ENCODE assay signal across 12 cellular contexts in the genomic region with DNA sequence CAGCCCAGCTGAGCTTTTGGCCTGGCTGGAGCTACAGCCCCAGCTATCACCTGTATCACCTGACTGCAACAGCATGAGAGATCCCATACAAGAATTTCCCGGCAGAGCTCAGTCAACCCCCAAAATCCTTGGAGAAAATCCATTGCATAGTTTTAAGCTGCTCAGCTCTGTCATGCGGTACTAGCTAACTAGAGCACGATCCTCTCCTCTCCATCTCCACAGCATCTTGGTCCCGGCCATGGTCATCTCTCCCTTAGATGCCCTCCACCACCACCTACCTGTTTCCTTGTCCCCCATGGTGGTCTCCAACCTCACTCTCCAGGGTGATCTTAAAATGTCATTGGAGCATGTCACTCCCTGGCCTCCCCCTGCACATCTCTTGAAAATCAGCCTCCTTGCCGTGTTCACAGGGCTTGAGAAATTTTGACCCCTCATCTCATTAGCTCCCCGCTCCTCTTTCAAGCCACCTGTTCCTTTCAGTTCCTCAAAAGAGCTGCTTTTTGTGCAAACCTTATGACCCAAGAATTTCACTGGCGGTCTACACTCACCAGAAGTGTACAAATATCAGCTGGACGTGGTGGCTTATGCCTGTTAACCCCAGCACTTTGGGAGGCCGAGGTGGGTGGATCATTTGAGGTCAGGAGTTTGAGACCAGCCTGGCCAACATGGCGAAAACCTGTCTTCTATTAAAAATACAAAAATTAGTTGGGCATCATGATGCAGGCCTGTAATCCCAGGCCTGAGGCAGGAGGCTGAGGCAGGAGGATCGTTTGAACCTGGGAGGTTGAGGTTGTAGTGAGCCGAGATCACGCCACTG. TPM values are rescaled to one million over a fixed set of nuclear protein-coding genes. Genes with fewer than 3 reads are reported as not detected.
DNase-seq lines count a peak whose midpoint lies in the region; ATAC-seq and TF ChIP-seq lines count a peak whose summit lies in the region.
"Had no signal": no experiment of that assay in that cellular context is flagged by ENCODE, and none has a peak within 500 bp of the region (broad histone marks: within the 10 kb centered on the region; RNA-seq: fewer than 3 reads in every experiment).

No MANE protein-coding gene starts in this region.

- BruUV-seq in PC-9 (replicated peaks; lab: Mats Ljungman, UMichigan) = no TSS peak

- no peak for TF ChIP-seq POLR2A in GM18505 (IDR thresholded peaks at IDR 0.05; ENCODE audit: borderline replicate concordance, extremely low read depth, insufficient read depth, insufficient read length)

- H3K27me3 ChIP-seq in PC-9 (ENCODE audit: insufficient read depth, low read depth) = no peaks in the 10 kb centered on the region

- peak overlapping the region; percentile 97 for H3K27ac Mint-ChIP-seq in activated B cell treated with CpG ODN at 0.5 μM for 24 hours
- H3K27ac Mint-ChIP-seq: stimulated activated naive CD8-positive, alpha-beta T cell treated with anti-CD3 and anti-CD28 coated beads, Interleukin-15, Interleukin-2, amounts not matched to agents 100 ng/mL and 50 ng/mL, for 24 hours had no signal

- H3K36me3 ChIP-seq in PC-9 (ENCODE audit: low read depth) = no peaks in the 10 kb centered on the region

- no peak overlapping the region for H3K4me2 ChIP-seq in PC-9

- CTCF ChIA-PET in activated B cell treated with CpG ODN at 0.5 μM for 24 hours (lab: Charles Lee) (interaction anchor here (0.9 to 2.9 kb wide), 4 partner anchors 8 to 61 kb away, joined by 3 to 12 read pairs (median 4); a partner anchor contains a TSS), PC-9 (lab: Charles Lee) (no interaction called here)

- H3K36me3 Mint-ChIP-seq in activated B cell treated with CpG ODN at 0.5 μM for 24 hours (ENCODE audit: low read depth) = no peaks in the 10 kb centered on the region

- no peak overlapping the region for H3K4me3 ChIP-seq in PC-9
- H3K4me3 ChIP-seq: lung had no signal

- no peaks in the 10 kb centered on the region for H3K9me3 ChIP-seq in PC-9 (ENCODE audit: insufficient read depth, low read depth)

- H4K20me1 ChIP-seq in PC-9 (ENCODE audit: insufficient read depth) = no peaks in the 10 kb centered on the region

- peaks cover 53% of the 10 kb centered on the region for H3K4me1 Mint-ChIP-seq in activated B cell treated with CpG ODN at 0.5 μM for 24 hours

- no peak overlapping the region for H2AFZ ChIP-seq in PC-9

- DNase-seq in activated B cell treated with CpG ODN at 0.5 μM for 24 hours (peak; percentile 48), PC-9 (no peak), LoVo (ENCODE audit: low spot score) (no peak), NCI-H2196 (lab: John Stamatoyannopoulos, UW; ENCODE audit: unreplicated experiment) (no peak)
- DNase-seq in activated T-cell treated with anti-CD3 and anti-CD28 coated beads, Interleukin-2, amount 50 U/mL, for 48 hours = no peak
- DNase-seq: activated CD4-positive, alpha-beta T cell treated with anti-CD3 and anti-CD28 coated beads for 48 hours; NCI-H526 treated with DMSO at 0.1 percent for 48 hours had no signal

- intact Hi-C loops in activated B cell treated with CpG ODN at 0.5 μM for 24 hours (cut with micrococcal nuclease) = loop anchor here (1.0 to 10.0 kb wide), 9 partner anchors 8 to 367 kb away; a partner anchor contains a TSS
- intact Hi-C loops in PC-9 (cut with micrococcal nuclease; ENCODE audit: unreplicated experiment) = no loop called here

- peak overlapping the region; percentile 76 for H3K4me3 Mint-ChIP-seq in activated B cell treated with CpG ODN at 0.5 μM for 24 hours
- H3K4me3 Mint-ChIP-seq: stimulated activated naive CD8-positive, alpha-beta T cell treated with anti-CD3 and anti-CD28 coated beads, Interleukin-15, Interleukin-2, amounts not matched to agents 100 ng/mL and 50 ng/mL, for 24 hours had no signal

- no peak overlapping the region for H3K27ac ChIP-seq in PC-9

- H3K9me2 ChIP-seq in PC-9 (ENCODE audit: insufficient read depth) = no peaks in the 10 kb centered on the region

- peaks cover 3% of the 10 kb centered on the region; the same call in 1 of the 2 replicates for H3F3A ChIP-seq in PC-9 (ENCODE audit: insufficient read depth, low read depth)

- ATAC-seq in GM18505 (IDR thresholded peaks at IDR 0.05; ENCODE audit: unreplicated experiment) (peak; percentile 93), GM21423 (IDR thresholded peaks at IDR 0.05; ENCODE audit: unreplicated experiment) (peak; percentile 97), HG03135 (IDR thresholded peaks at IDR 0.05; ENCODE audit: unreplicated experiment) (peak; percentile 94), activated B cell treated with CpG ODN at 0.5 μM for 24 hours (ENCODE audit: low read depth) (peak; percentile 84)

- H3K4me1 ChIP-seq in PC-9 (replicated peaks; ENCODE audit: insufficient read depth) = peaks cover 6% of the 10 kb centered on the region

- POLR2A ChIA-PET in activated B cell treated with CpG ODN at 0.5 μM for 24 hours (lab: Charles Lee) = interaction anchor here (0.6 to 2.3 kb wide), 15 partner anchors 8 to 387 kb away, joined by 3 to 28 read pairs (median 5); a partner anchor contains a TSS
- POLR2A ChIA-PET in PC-9 (lab: Charles Lee; ENCODE audit: unreplicated experiment) = no interaction called here

- no peak for TF ChIP-seq CTCF in activated B cell treated with CpG ODN at 0.5 μM for 24 hours (IDR thresholded peaks at IDR 0.05)
- no peak for TF ChIP-seq CTCF in PC-9 (conservative IDR thresholded peaks at IDR 0.05)

- H3K27me3 Mint-ChIP-seq in activated B cell treated with CpG ODN at 0.5 μM for 24 hours = no peaks in the 10 kb centered on the region

- no peaks in the 10 kb centered on the region for H3K9me3 Mint-ChIP-seq in activated B cell treated with CpG ODN at 0.5 μM for 24 hours
- H3K9me3 Mint-ChIP-seq: stimulated activated naive CD8-positive, alpha-beta T cell treated with anti-CD3 and anti-CD28 coated beads, Interleukin-15, Interleukin-2, amounts not matched to agents 100 ng/mL and 50 ng/mL, for 24 hours had no signal

- no peaks in the 10 kb centered on the region for H3K79me2 ChIP-seq in PC-9 (ENCODE audit: low read depth)

RNA-seq across cellular contexts. Expression of a gene that starts 8.1 kb away (rescaled TPM):
- total RNA-seq in activated B cell treated with CpG ODN at 0.5 μM for 24 hours = 23.4 and 23.9 TPM in 2 replicates
- 15.8 and 18.3 TPM in 2 replicates for total RNA-seq in PC-9 (2021)
